Comparison of ENCODE assay signal across 24 cellular contexts in the genomic region with DNA sequence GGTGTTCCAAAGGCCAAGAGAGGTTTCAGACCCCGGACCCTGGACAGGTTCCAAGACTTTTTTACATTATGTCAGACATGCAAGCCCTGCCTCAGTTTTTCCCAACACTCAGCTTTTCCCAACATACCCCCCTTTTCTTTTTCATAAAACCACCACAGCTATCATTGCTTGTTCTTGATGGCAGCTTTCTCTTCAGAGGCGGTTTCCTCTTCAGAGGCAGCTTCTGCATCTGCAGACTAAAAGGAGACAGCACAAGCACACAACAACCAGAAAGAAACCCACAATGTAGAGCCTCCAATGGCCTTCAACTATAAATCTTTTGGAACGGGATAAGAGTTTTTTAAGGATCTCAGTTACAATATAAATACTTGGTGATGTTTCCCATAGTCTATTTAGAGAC. TPM values are rescaled to one million over a fixed set of nuclear protein-coding genes. Genes with fewer than 3 reads are reported as not detected.
DNase-seq lines count a peak whose midpoint lies in the region; FAIRE-seq lines count a peak whose summit lies in the region.
"Had no signal": no experiment of that assay in that cellular context is flagged by ENCODE, and none has a peak within 500 bp of the region (broad histone marks: within the 10 kb centered on the region; RNA-seq: fewer than 3 reads in every experiment).

No MANE protein-coding gene starts in this region.

- H3K4me3 Mint-ChIP-seq in T-helper 2 cell treated with Interferon-gamma antibody and Interleukin-4, amounts not matched to agents 5 μg/mL and 100 μg/mL, for 36 hours = no peak overlapping the region
- no peak overlapping the region for H3K4me3 Mint-ChIP-seq in activated naive CD4-positive, alpha-beta T cell treated with anti-CD3 and anti-CD28 coated beads for 36 hours
- H3K4me3 Mint-ChIP-seq in activated naive CD8-positive, alpha-beta T cell treated with anti-CD3 and anti-CD28 coated beads for 36 hours = no peak overlapping the region

- peaks cover 25% of the 10 kb centered on the region for H3K36me3 Mint-ChIP-seq in T-helper 2 cell treated with Interferon-gamma antibody and Interleukin-4, amounts not matched to agents 5 μg/mL and 100 μg/mL, for 36 hours (ENCODE audit: low read depth)
- H3K36me3 Mint-ChIP-seq in activated naive CD4-positive, alpha-beta T cell treated with anti-CD3 and anti-CD28 coated beads for 36 hours (ENCODE audit: low read depth) = peaks cover 13% of the 10 kb centered on the region
- peaks cover 25% of the 10 kb centered on the region for H3K36me3 Mint-ChIP-seq in activated naive CD8-positive, alpha-beta T cell treated with anti-CD3 and anti-CD28 coated beads for 36 hours

- H3K27me3 Mint-ChIP-seq in T-helper 2 cell treated with Interferon-gamma antibody and Interleukin-4, amounts not matched to agents 5 μg/mL and 100 μg/mL, for 36 hours (ENCODE audit: low read depth) = no peaks in the 10 kb centered on the region
- H3K27me3 Mint-ChIP-seq in activated naive CD4-positive, alpha-beta T cell treated with anti-CD3 and anti-CD28 coated beads for 36 hours (ENCODE audit: low read depth) = no peaks in the 10 kb centered on the region
- no peaks in the 10 kb centered on the region for H3K27me3 Mint-ChIP-seq in activated naive CD8-positive, alpha-beta T cell treated with anti-CD3 and anti-CD28 coated beads for 36 hours

- no peak for DNase-seq in T-helper 2 cell treated with Interferon-gamma antibody and Interleukin-4, amounts not matched to agents 5 μg/mL and 100 μg/mL, for 36 hours (ENCODE audit: low spot score)
- DNase-seq in T-helper 2 cell (no peak), RCC 7860 (ENCODE audit: low spot score) (peak; percentile 3), NCI-H446 treated with DMSO at 0.1 percent for 48 hours (lab: John Stamatoyannopoulos, UW) (no peak), NCI-H526 treated with DMSO at 0.1 percent for 48 hours (lab: John Stamatoyannopoulos, UW) (no peak)
- no peak for DNase-seq in activated naive CD4-positive, alpha-beta T cell treated with anti-CD3 and anti-CD28 coated beads for 36 hours
- no peak for DNase-seq in activated naive CD4-positive, alpha-beta T cell treated with anti-CD3 and anti-CD28 coated beads, Interleukin-2, amount 50 U/mL, for 16 hours
- no peak for DNase-seq in activated naive CD8-positive, alpha-beta T cell treated with anti-CD3 and anti-CD28 coated beads for 36 hours
- DNase-seq: 8988T, AML-193, C1 segment of cervical spinal cord, EL, GF-D8, GOT3, HCEC 1CT, Kasumi-1, NCI-H1417, NCI-H1694 treated with DMSO at 0.1 percent for 48 hours, NCI-H2081 treated with DMSO at 0.1 percent for 48 hours, NCI-H2171 treated with DMSO at 0.1 percent for 48 hours, NCI-H526, PC-3, RPMI8226 had no signal

- peak overlapping the region; percentile 29 for H3K27ac Mint-ChIP-seq in T-helper 2 cell treated with Interferon-gamma antibody and Interleukin-4, amounts not matched to agents 5 μg/mL and 100 μg/mL, for 36 hours
- H3K27ac Mint-ChIP-seq in activated naive CD4-positive, alpha-beta T cell treated with anti-CD3 and anti-CD28 coated beads for 36 hours = peak overlapping the region; percentile 32
- H3K27ac Mint-ChIP-seq in activated naive CD8-positive, alpha-beta T cell treated with anti-CD3 and anti-CD28 coated beads for 36 hours = peak overlapping the region; percentile 90

- FAIRE-seq in RCC 7860 (lab: Jason Lieb, UNC) = no peak

- intact Hi-C loops in activated naive CD4-positive, alpha-beta T cell treated with anti-CD3 and anti-CD28 coated beads for 36 hours (cut with micrococcal nuclease) = loop anchor here (2.0 to 10.0 kb wide), 2 partner anchors 44 to 732 kb away; a partner anchor contains a TSS

- peaks cover 57% of the 10 kb centered on the region for H3K4me1 Mint-ChIP-seq in T-helper 2 cell treated with Interferon-gamma antibody and Interleukin-4, amounts not matched to agents 5 μg/mL and 100 μg/mL, for 36 hours (ENCODE audit: low read depth)
- peaks cover 75% of the 10 kb centered on the region for H3K4me1 Mint-ChIP-seq in activated naive CD4-positive, alpha-beta T cell treated with anti-CD3 and anti-CD28 coated beads for 36 hours (ENCODE audit: low read depth)
- H3K4me1 Mint-ChIP-seq in activated naive CD8-positive, alpha-beta T cell treated with anti-CD3 and anti-CD28 coated beads for 36 hours = peaks cover 57% of the 10 kb centered on the region

- CTCF ChIA-PET in activated naive CD4-positive, alpha-beta T cell treated with anti-CD3 and anti-CD28 coated beads for 36 hours (lab: Charles Lee) = no interaction called here

- peaks cover 31% of the 10 kb centered on the region for H3K9me3 Mint-ChIP-seq in T-helper 2 cell treated with Interferon-gamma antibody and Interleukin-4, amounts not matched to agents 5 μg/mL and 100 μg/mL, for 36 hours
- peaks cover 11% of the 10 kb centered on the region for H3K9me3 Mint-ChIP-seq in activated naive CD4-positive, alpha-beta T cell treated with anti-CD3 and anti-CD28 coated beads for 36 hours
- H3K9me3 Mint-ChIP-seq in activated naive CD8-positive, alpha-beta T cell treated with anti-CD3 and anti-CD28 coated beads for 36 hours = peaks cover 23% of the 10 kb centered on the region

RNA-seq across cellular contexts. Expression of a gene that starts 19.3 kb away (rescaled TPM):
- 10 to 100 TPM; 19.2 to 20.7 TPM for total RNA-seq in activated naive CD4-positive, alpha-beta T cell treated with anti-CD3 and anti-CD28 coated beads for 36 hours
- 10 to 100 TPM; 34.2 to 34.8 TPM for total RNA-seq in activated naive CD8-positive, alpha-beta T cell treated with anti-CD3 and anti-CD28 coated beads for 36 hours
- total RNA-seq: MCF 10A, PC-3 had no signal

RNA-seq across cellular contexts. Expression of a gene that starts 45.7 kb away (rescaled TPM):
- 100 to 1,000 TPM; 180 to 193 TPM for total RNA-seq in activated naive CD4-positive, alpha-beta T cell treated with anti-CD3 and anti-CD28 coated beads for 36 hours
- total RNA-seq in activated naive CD8-positive, alpha-beta T cell treated with anti-CD3 and anti-CD28 coated beads for 36 hours = 10 to 100 TPM; 72.0 to 72.7 TPM
- total RNA-seq: MCF 10A, PC-3 had no signal

Comparison
In these comparisons a context has a peak if more than half of its experiments do, and no peak if none do; other contexts are left out.
1. H3K27ac Mint-ChIP-seq: peak in every context shown above with its lines; median percentile 90 in activated naive CD8-positive, alpha-beta T cell treated with anti-CD3 and anti-CD28 coated beads for 36 hours; 32 in activated naive CD4-positive, alpha-beta T cell treated with anti-CD3 and anti-CD28 coated beads for 36 hours; 29 in T-helper 2 cell treated with Interferon-gamma antibody and Interleukin-4, amounts not matched to agents 5 μg/mL and 100 μg/mL, for 36 hours.